Comparison of ENCODE assay signal across 8 cellular contexts in the genomic region with DNA sequence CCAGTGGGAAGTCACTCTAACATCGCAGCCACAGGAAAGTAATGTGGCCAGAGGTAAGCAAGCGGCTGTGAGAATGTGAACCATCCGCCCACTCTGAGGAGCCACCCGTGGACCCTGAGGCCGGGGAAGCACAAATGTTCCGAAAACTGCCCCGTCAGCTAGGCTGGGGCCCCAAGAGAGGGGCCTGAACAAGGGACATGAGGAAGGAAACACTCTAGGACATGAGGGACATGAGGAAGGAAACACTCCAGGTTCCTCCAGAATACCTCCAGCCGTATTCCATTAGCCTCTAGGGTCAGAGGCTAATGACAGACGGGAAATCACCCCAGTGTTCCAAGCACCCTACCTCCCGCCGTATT.
DNase-seq lines count a peak whose midpoint lies in the region; ATAC-seq and TF ChIP-seq lines count a peak whose summit lies in the region.

No MANE protein-coding gene starts in this region.

- TF ChIP-seq CTCF in parathyroid adenoma (IDR thresholded peaks at IDR 0.05), result no peak

- peaks cover 12% of the 10 kb centered on the region for H3K79me2 ChIP-seq in parathyroid adenoma

- no peaks in the 10 kb centered on the region for H3K27me3 ChIP-seq in parathyroid adenoma (ENCODE audit: control insufficient read depth, insufficient read depth, low read length)

- DNase-seq in T-helper 1 cell (no peak), glomerular visceral epithelial cell (ENCODE audit: extremely low spot score) (peak; percentile 36), DMS53 (lab: John Stamatoyannopoulos, UW) (no peak), NCI-H2171 (lab: John Stamatoyannopoulos, UW) (no peak)
- DNase-seq in activated CD4-positive, alpha-beta T cell treated with anti-CD3 and anti-CD28 coated beads, Interleukin-2, amount 50 U/mL, for 48 hours, result peak; percentile 28 to 37

- H3K36me3 Mint-ChIP-seq in T-helper 1 cell treated with Interleukin-12 subunit alpha and Interleukin-12 subunit beta and Interleukin-4 antibody, amounts not matched to agents 30 μg/mL and 1 μg/mL, for 36 hours (ENCODE audit: low read depth), result peaks cover 22% of the 10 kb centered on the region

- H3K27ac ChIP-seq in parathyroid adenoma, result peak overlapping the region; percentile 90

- peak overlapping the region; percentile 99 for H2AFZ ChIP-seq in parathyroid adenoma

- H3K9me3 ChIP-seq in parathyroid adenoma (ENCODE audit: control insufficient read depth, low read length), result no peaks in the 10 kb centered on the region

- peak overlapping the region; percentile 95 for H3K9ac ChIP-seq in parathyroid adenoma

- H3K27ac Mint-ChIP-seq in T-helper 1 cell treated with Interleukin-12 subunit alpha and Interleukin-12 subunit beta and Interleukin-4 antibody, amounts not matched to agents 30 μg/mL and 1 μg/mL, for 36 hours, result peak overlapping the region; percentile 90

- H3K4me1 ChIP-seq in parathyroid adenoma, result no peaks in the 10 kb centered on the region

- H3K4me2 ChIP-seq in parathyroid adenoma (ENCODE audit: low read length), result peak overlapping the region; percentile 83

- peak overlapping the region; percentile 74 for H3K4me3 ChIP-seq in parathyroid adenoma (ENCODE audit: low read depth, low read length)

- H3K4me1 Mint-ChIP-seq in T-helper 1 cell treated with Interleukin-12 subunit alpha and Interleukin-12 subunit beta and Interleukin-4 antibody, amounts not matched to agents 30 μg/mL and 1 μg/mL, for 36 hours (ENCODE audit: low read depth), result peaks cover 24% of the 10 kb centered on the region

- H3K4me3 Mint-ChIP-seq in T-helper 1 cell treated with Interleukin-12 subunit alpha and Interleukin-12 subunit beta and Interleukin-4 antibody, amounts not matched to agents 30 μg/mL and 1 μg/mL, for 36 hours, result peak overlapping the region; percentile 99

- no peaks in the 10 kb centered on the region for H3K9me3 Mint-ChIP-seq in T-helper 1 cell treated with Interleukin-12 subunit alpha and Interleukin-12 subunit beta and Interleukin-4 antibody, amounts not matched to agents 30 μg/mL and 1 μg/mL, for 36 hours

- no peaks in the 10 kb centered on the region for H3K27me3 Mint-ChIP-seq in T-helper 1 cell treated with Interleukin-12 subunit alpha and Interleukin-12 subunit beta and Interleukin-4 antibody, amounts not matched to agents 30 μg/mL and 1 μg/mL, for 36 hours (ENCODE audit: low read depth)

- H3K36me3 ChIP-seq in parathyroid adenoma (ENCODE audit: control insufficient read depth, insufficient read depth, low read length), result no peaks in the 10 kb centered on the region

- ATAC-seq in HG03045 (IDR thresholded peaks at IDR 0.05; ENCODE audit: unreplicated experiment), result peak; percentile 14

Comparison
In these comparisons a context has a peak if more than half of its experiments do, and no peak if none do; other contexts are left out.
1. DNase-seq: peak in activated CD4-positive, alpha-beta T cell treated with anti-CD3 and anti-CD28 coated beads, Interleukin-2, amount 50 U/mL, for 48 hours (2 of 2) and glomerular visceral epithelial cell (single experiment); none in T-helper 1 cell (0 of 5), DMS53 (single experiment) and NCI-H2171 (single experiment).